ENCODE assay signal across 23 cellular contexts in the genomic region with DNA sequence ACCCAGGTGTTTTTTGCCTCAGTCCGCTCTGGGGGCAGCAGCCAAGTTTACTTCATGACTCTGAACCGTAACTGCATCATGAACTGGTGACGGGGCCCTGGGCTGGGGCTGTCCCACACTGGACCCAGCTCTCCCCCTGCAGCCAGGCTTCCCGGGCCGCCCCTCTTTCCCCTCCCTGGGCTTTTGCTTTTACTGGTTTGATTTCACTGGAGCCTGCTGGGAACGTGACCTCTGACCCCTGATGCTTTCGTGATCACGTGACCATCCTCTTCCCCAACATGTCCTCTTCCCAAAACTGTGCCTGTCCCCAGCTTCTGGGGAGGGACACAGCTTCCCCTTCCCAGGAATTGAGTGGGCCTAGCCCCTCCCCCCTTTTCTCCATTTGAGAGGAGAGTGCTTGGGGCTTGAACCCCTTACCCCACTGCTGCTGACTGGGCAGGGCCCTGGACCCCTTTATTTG. TPM values are rescaled to one million over a fixed set of nuclear protein-coding genes. Genes with fewer than 3 reads are reported as not detected.
"Had no signal": no experiment of that assay in that cellular context is flagged by ENCODE, and none has a peak within 500 bp of the region (broad histone marks: within the 10 kb centered on the region; RNA-seq: fewer than 3 reads in every experiment).

No MANE protein-coding gene starts in this region.

- H3K9me3 ChIP-seq: esophagus squamous epithelium, lower lobe of right lung, prostate gland, suprapubic skin, transverse colon, vagina had no signal

- H3K4me3 Mint-ChIP-seq: activated T-cell treated with anti-CD3 and anti-CD28 coated beads, Interleukin-2, amount 50 U/mL, for 72 hours; neural crest cell; stimulated activated naive CD8-positive, alpha-beta T cell treated with anti-CD3 and anti-CD28 coated beads, Interleukin-15, Interleukin-2, amounts not matched to agents 100 ng/mL and 50 ng/mL, for 24 hours; T-helper 1 cell treated with Interleukin-12 subunit alpha and Interleukin-12 subunit beta and Interleukin-4 antibody, amounts not matched to agents 30 μg/mL and 1 μg/mL, for 36 hours had no signal

- H3K9me3 Mint-ChIP-seq: activated T-cell treated with anti-CD3 and anti-CD28 coated beads, Interleukin-2, amount 50 U/mL, for 72 hours; neural crest cell; stimulated activated naive CD8-positive, alpha-beta T cell treated with anti-CD3 and anti-CD28 coated beads, Interleukin-15, Interleukin-2, amounts not matched to agents 100 ng/mL and 50 ng/mL, for 24 hours; T-helper 1 cell treated with Interleukin-12 subunit alpha and Interleukin-12 subunit beta and Interleukin-4 antibody, amounts not matched to agents 30 μg/mL and 1 μg/mL, for 36 hours had no signal

- ATAC-seq: activated T-cell treated with anti-CD3 and anti-CD28 coated beads, Interleukin-2, amount 50 U/mL, for 72 hours; left colon; lower lobe of right lung; right cardiac atrium had no signal

- H3K4me3 ChIP-seq: esophagus squamous epithelium, lower lobe of right lung, prostate gland, suprapubic skin, transverse colon, vagina had no signal

- H3K27ac Mint-ChIP-seq: activated T-cell treated with anti-CD3 and anti-CD28 coated beads, Interleukin-2, amount 50 U/mL, for 72 hours; stimulated activated naive CD8-positive, alpha-beta T cell treated with anti-CD3 and anti-CD28 coated beads, Interleukin-15, Interleukin-2, amounts not matched to agents 100 ng/mL and 50 ng/mL, for 24 hours; T-helper 1 cell treated with Interleukin-12 subunit alpha and Interleukin-12 subunit beta and Interleukin-4 antibody, amounts not matched to agents 30 μg/mL and 1 μg/mL, for 36 hours had no signal

- DNase-seq: activated CD4-positive, alpha-beta T cell treated with anti-CD3 and anti-CD28 coated beads, Interleukin-2, amount 50 U/mL, for 1 hour; activated CD4-positive, CD25-positive, alpha-beta regulatory T cell treated with anti-CD3 and anti-CD28 coated beads, Interleukin-2, amount 50 U/mL, for 72 hours; activated CD8-positive, alpha-beta memory T cell treated with anti-CD3 and anti-CD28 coated beads for 24 hours; activated effector memory CD4-positive, alpha-beta T cell treated with anti-CD3 and anti-CD28 coated beads, Interleukin-2, amount 50 U/mL, for 16 hours; activated naive CD4-positive, alpha-beta T cell treated with anti-CD3 and anti-CD28 coated beads, Interleukin-2, amount 50 U/mL, for 16 hours; activated T-cell treated with anti-CD3 and anti-CD28 coated beads, Interleukin-2, amount 50 U/mL, for 72 hours; aorta; cortex of kidney; esophagus squamous epithelium; left colon; lower lobe of right lung; right cardiac atrium; stimulated activated CD4-positive, alpha-beta T cell treated with anti-CD3 and anti-CD28 coated beads, Interleukin-2, amount 100 ng/mL, for 24 hours; transverse colon had no signal

- H3K4me1 ChIP-seq: prostate gland had no signal

- H3K27me3 Mint-ChIP-seq: stimulated activated naive CD8-positive, alpha-beta T cell treated with anti-CD3 and anti-CD28 coated beads, Interleukin-15, Interleukin-2, amounts not matched to agents 100 ng/mL and 50 ng/mL, for 24 hours had no signal

- H3K27ac ChIP-seq: esophagus squamous epithelium, lower lobe of right lung, prostate gland, suprapubic skin, transverse colon, vagina had no signal

- FAIRE-seq: islet of Langerhans had no signal

- H3K27me3 ChIP-seq: suprapubic skin, vagina had no signal

RNA-seq across cellular contexts. Expression of a gene that starts 34.8 kb away (rescaled TPM):
- total RNA-seq: esophagus squamous epithelium, left colon, mesenteric fat pad, neural crest cell, osteocyte, prostate gland, suprapubic skin, transverse colon, vagina had no signal
